In genomic region chr10:79176949-79177602, GRCh38 we compare ENCODE assay signal across 1 cellular context.
A peak's percentile ranks its signal among the peaks of the same experiment; 100 is the strongest.
TF ChIP-seq lines count a peak whose summit lies in the region.

No MANE protein-coding gene starts in this region.

TF ChIP-seq in HepG2, 621 proteins besides CTCF, POLR2A, EP300 and RAD21 (continued from another document and continues in another):
- TF ChIP-seq IRF2 (CRISPR knock-in tag; IDR thresholded peaks at IDR 0.05) (peak; percentile 59), HDAC1 (CRISPR knock-in tag; IDR thresholded peaks at IDR 0.05) (peak; percentile 74), ESRRA (CRISPR knock-in tag; IDR thresholded peaks at IDR 0.05; ENCODE audit: low read depth) (0 out of 2 replicates have a peak, but pooled peaks have one; percentile 38), ZNF12 (CRISPR knock-in tag; IDR thresholded peaks at IDR 0.05) (no peak), ZNF382 (CRISPR knock-in tag; IDR thresholded peaks at IDR 0.05; ENCODE audit: borderline replicate concordance) (no peak), ZNF550 (CRISPR knock-in tag; IDR thresholded peaks at IDR 0.05; ENCODE audit: borderline replicate concordance) (no peak), ZBTB44 (CRISPR knock-in tag; IDR thresholded peaks at IDR 0.05) (no peak), ZNF646 (CRISPR knock-in tag; IDR thresholded peaks at IDR 0.05) (no peak), NFKBIZ (CRISPR knock-in tag; IDR thresholded peaks at IDR 0.05) (no peak), ZNF747 (CRISPR knock-in tag; IDR thresholded peaks at IDR 0.05; ENCODE audit: borderline replicate concordance) (no peak), ZNF18 (CRISPR knock-in tag; IDR thresholded peaks at IDR 0.05; ENCODE audit: insufficient replicate concordance) (no peak), ZNF317 (CRISPR knock-in tag; IDR thresholded peaks at IDR 0.05) (peak; percentile 72; the same call in 1 of the 2 replicates), PRDM10 (CRISPR knock-in tag; IDR thresholded peaks at IDR 0.05; ENCODE audit: low read depth) (no peak), KDM3A (CRISPR knock-in tag; IDR thresholded peaks at IDR 0.05; ENCODE audit: low read depth) (no peak; the same call in 1 of the 2 replicates), ZHX2 (IDR thresholded peaks at IDR 0.05; ENCODE audit: low read depth) (no peak), ZHX2 (CRISPR knock-in tag; IDR thresholded peaks at IDR 0.05; ENCODE audit: borderline replicate concordance) (no peak), PAF1 (CRISPR knock-in tag; IDR thresholded peaks at IDR 0.05) (no peak), ZNF615 (CRISPR knock-in tag; IDR thresholded peaks at IDR 0.05; ENCODE audit: borderline replicate concordance) (no peak), ATF1 (CRISPR knock-in tag; IDR thresholded peaks at IDR 0.05) (no peak)
- TF ChIP-seq, protein P1, sequence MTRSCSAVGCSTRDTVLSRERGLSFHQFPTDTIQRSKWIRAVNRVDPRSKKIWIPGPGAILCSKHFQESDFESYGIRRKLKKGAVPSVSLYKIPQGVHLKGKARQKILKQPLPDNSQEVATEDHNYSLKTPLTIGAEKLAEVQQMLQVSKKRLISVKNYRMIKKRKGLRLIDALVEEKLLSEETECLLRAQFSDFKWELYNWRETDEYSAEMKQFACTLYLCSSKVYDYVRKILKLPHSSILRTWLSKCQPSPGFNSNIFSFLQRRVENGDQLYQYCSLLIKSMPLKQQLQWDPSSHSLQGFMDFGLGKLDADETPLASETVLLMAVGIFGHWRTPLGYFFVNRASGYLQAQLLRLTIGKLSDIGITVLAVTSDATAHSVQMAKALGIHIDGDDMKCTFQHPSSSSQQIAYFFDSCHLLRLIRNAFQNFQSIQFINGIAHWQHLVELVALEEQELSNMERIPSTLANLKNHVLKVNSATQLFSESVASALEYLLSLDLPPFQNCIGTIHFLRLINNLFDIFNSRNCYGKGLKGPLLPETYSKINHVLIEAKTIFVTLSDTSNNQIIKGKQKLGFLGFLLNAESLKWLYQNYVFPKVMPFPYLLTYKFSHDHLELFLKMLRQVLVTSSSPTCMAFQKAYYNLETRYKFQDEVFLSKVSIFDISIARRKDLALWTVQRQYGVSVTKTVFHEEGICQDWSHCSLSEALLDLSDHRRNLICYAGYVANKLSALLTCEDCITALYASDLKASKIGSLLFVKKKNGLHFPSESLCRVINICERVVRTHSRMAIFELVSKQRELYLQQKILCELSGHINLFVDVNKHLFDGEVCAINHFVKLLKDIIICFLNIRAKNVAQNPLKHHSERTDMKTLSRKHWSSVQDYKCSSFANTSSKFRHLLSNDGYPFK (CRISPR knock-in tag; IDR thresholded peaks at IDR 0.05; ENCODE audit: borderline replicate concordance): peak; percentile 36; the same call in 1 of the 2 replicates
- TF ChIP-seq, protein P2, sequence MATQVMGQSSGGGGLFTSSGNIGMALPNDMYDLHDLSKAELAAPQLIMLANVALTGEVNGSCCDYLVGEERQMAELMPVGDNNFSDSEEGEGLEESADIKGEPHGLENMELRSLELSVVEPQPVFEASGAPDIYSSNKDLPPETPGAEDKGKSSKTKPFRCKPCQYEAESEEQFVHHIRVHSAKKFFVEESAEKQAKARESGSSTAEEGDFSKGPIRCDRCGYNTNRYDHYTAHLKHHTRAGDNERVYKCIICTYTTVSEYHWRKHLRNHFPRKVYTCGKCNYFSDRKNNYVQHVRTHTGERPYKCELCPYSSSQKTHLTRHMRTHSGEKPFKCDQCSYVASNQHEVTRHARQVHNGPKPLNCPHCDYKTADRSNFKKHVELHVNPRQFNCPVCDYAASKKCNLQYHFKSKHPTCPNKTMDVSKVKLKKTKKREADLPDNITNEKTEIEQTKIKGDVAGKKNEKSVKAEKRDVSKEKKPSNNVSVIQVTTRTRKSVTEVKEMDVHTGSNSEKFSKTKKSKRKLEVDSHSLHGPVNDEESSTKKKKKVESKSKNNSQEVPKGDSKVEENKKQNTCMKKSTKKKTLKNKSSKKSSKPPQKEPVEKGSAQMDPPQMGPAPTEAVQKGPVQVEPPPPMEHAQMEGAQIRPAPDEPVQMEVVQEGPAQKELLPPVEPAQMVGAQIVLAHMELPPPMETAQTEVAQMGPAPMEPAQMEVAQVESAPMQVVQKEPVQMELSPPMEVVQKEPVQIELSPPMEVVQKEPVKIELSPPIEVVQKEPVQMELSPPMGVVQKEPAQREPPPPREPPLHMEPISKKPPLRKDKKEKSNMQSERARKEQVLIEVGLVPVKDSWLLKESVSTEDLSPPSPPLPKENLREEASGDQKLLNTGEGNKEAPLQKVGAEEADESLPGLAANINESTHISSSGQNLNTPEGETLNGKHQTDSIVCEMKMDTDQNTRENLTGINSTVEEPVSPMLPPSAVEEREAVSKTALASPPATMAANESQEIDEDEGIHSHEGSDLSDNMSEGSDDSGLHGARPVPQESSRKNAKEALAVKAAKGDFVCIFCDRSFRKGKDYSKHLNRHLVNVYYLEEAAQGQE (IDR thresholded peaks at IDR 0.05; ENCODE audit: borderline replicate concordance in 1 of 2, low read depth in 1 of 2, low read length in 2 of 2): no peak
